8 cellular contexts compared by ENCODE assay signal in the genomic region with DNA sequence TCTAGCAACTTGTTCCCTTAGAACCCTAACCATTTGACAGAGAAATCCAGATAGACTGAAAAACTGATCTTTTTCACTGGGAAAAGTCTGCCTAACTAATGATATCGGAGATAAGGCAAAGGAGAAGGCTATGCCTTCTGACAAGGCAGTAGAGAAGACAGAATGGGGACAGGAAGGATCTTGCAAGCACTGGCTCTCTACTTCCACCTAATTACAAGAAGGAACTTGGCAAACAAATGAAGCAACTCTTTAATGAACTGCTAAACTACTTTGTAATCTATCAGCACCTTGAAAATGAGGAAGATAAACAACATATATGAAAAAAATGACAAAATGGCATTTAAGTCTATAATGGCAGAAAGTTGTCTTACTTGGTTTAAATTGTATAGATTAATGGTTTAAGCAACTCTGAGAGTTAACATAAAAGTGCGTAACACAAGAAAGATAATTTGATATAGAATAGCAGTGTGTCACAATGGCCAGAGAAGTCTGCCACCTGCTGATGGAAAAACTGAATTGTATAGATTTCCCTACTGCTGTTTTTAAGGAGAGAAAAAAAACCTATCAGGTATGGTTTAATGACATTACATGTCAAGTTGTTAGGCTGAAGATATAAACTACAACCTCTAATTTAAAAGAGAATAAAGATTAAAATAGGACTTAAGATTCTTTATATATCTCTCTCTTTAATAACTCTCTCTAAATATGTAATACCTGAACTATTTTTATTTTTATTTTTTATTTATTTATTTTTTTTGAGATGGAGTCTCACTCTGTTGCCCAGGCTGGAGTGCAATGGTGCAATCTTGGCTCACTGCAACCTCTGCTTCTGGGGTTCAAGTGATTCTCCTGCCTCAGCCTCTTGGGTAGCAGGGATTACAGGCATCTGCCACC. TPM values are rescaled to one million over a fixed set of nuclear protein-coding genes. Genes with fewer than 3 reads are reported as not detected.
DNase-seq lines count a peak whose midpoint lies in the region; ATAC-seq, FAIRE-seq and TF ChIP-seq lines count a peak whose summit lies in the region.

No MANE protein-coding gene starts in this region.

- peaks cover 92% of the 10 kb centered on the region for H3K79me2 ChIP-seq in PC-3 (ENCODE audit: low read length)

- H3F3A ChIP-seq in PC-3 (ENCODE audit: low read length, unreplicated experiment): no peaks in the 10 kb centered on the region

- 0 out of 22 replicates have a peak, but pooled peaks cover 0 to 3% (median 0%) of the 10 kb centered on the region in 11 experiments for H3K9me3 ChIP-seq in BLaER1 treated with 17β-estradiol and CSF1 and Interleukin-3, amounts not matched to agents 10 nM and 100 nM (replicated peaks in 1 of 11)
- H3K9me3 ChIP-seq in PC-3 (ENCODE audit: low read length): no peaks in the 10 kb centered on the region
- no peaks in the 10 kb centered on the region for H3K9me3 ChIP-seq in right lobe of liver

- peak; percentile 78 for TF ChIP-seq CTCF in PC-3 (conservative IDR thresholded peaks at IDR 0.05; ENCODE audit: low read depth, low read length)
- TF ChIP-seq CTCF in right lobe of liver (IDR thresholded peaks at IDR 0.05): peak; percentile 69 to 74 (median 74)

- peak; percentile 51 for FAIRE-seq in colon (lab: Jason Lieb, UNC)

- H3K4me2 ChIP-seq in BLaER1 treated with 17β-estradiol and CSF1 and Interleukin-3, amounts not matched to agents 10 nM and 100 nM: peak overlapping the region; percentile 19 to 93 (median 64)
- H3K4me2 ChIP-seq in PC-3 (ENCODE audit: low read length): no peak overlapping the region

- TF ChIP-seq POLR2A in right lobe of liver (IDR thresholded peaks at IDR 0.05): no peak

- intact Hi-C loops in PC-3 (cut with micrococcal nuclease): loop anchor here (1.0 to 5.0 kb wide), 4 partner anchors 86 to 358 kb away; no protein-coding TSS in a partner anchor
- intact Hi-C loops in right lobe of liver (cut with DNase I): no loop called here

- WGBS in right lobe of liver (ENCODE audit: insufficient coverage, low coverage, low lambda C conversion rate, missing lambda C conversion rate): 8% methylated on average over 2 of the region's 2 CpGs
- WGBS in urinary bladder: 38% methylated on average over 2 of the region's 2 CpGs

- H3K27ac ChIP-seq in BLaER1 treated with 17β-estradiol and CSF1 and Interleukin-3, amounts not matched to agents 10 nM and 100 nM: peak overlapping the region in 10 of 11 experiments; percentile 11 to 77 (median 58); a peak in 17 of 22 replicates
- H3K27ac ChIP-seq in PC-3 (ENCODE audit: low read length): no peak overlapping the region
- peak overlapping the region; percentile 10 to 47 (median 14) for H3K27ac ChIP-seq in right lobe of liver
- H3K27ac ChIP-seq in urinary bladder (ENCODE audit: low read depth): peak overlapping the region; percentile 23

- peaks cover 22 to 62% (median 55%) of the 10 kb centered on the region in 10 experiments for H3K4me1 ChIP-seq in BLaER1 treated with 17β-estradiol and CSF1 and Interleukin-3, amounts not matched to agents 10 nM and 100 nM
- H3K4me1 ChIP-seq in PC-3 (ENCODE audit: insufficient read depth, low read length): peaks cover 10% of the 10 kb centered on the region
- peaks cover 0 to 18% (median 8%) of the 10 kb centered on the region in 4 donors for H3K4me1 ChIP-seq in right lobe of liver
- no peaks in the 10 kb centered on the region for H3K4me1 ChIP-seq in urinary bladder (ENCODE audit: insufficient read depth)

- H4K20me1 ChIP-seq in BLaER1 treated with 17β-estradiol and CSF1 and Interleukin-3, amounts not matched to agents 10 nM and 100 nM: peaks cover 24 to 99% (median 96%) of the 10 kb centered on the region in 11 experiments; a peak in 20 of 22 replicates
- H4K20me1 ChIP-seq in PC-3 (ENCODE audit: low read length): peaks cover 11% of the 10 kb centered on the region

- no TSS peak for BruUV-seq in PC-3 (replicated peaks; lab: Mats Ljungman, UMichigan)

- peak overlapping the region in 5 of 10 experiments; percentile 16 to 51 (median 43); a peak in 8 of 20 replicates for H3K4me3 ChIP-seq in BLaER1 treated with 17β-estradiol and CSF1 and Interleukin-3, amounts not matched to agents 10 nM and 100 nM
- H3K4me3 ChIP-seq in PC-3 (ENCODE audit: low read length) (no peak overlapping the region), right lobe of liver (peak overlapping the region in 1 of 3 donors; percentile 7), urinary bladder (ENCODE audit: low read depth, low read length) (no peak overlapping the region)

- DNase-seq in HT-29 (ENCODE audit: low spot score) (peak; percentile 93), PC-3 (peak; percentile 66), right lobe of liver (no peak)
- DNase-seq in stimulated activated naive CD8-positive, alpha-beta T cell treated with anti-CD3 and anti-CD28 coated beads, Interleukin-15, Interleukin-2, amounts not matched to agents 100 U/mL and 50 U/mL, for 24 hours: no peak

- CTCF ChIA-PET in PC-3 (lab: Charles Lee): no interaction called here

- no peaks in the 10 kb centered on the region for H3K27me3 ChIP-seq in BLaER1 treated with 17β-estradiol and CSF1 and Interleukin-3, amounts not matched to agents 10 nM and 100 nM
- H3K27me3 ChIP-seq in PC-3 (ENCODE audit: low read length) (no peaks in the 10 kb centered on the region), right lobe of liver (no peaks in the 10 kb centered on the region)

- ATAC-seq in GM18517 (IDR thresholded peaks at IDR 0.05; ENCODE audit: unreplicated experiment) (peak; percentile 62), PC-3 (peak; percentile 67), right lobe of liver (peak; percentile 78 to 90 (median 83))
- ATAC-seq in stimulated activated naive CD8-positive, alpha-beta T cell treated with anti-CD3 and anti-CD28 coated beads, Interleukin-15, Interleukin-2, amounts not matched to agents 100 U/mL and 50 U/mL, for 24 hours: no peak

- POLR2A ChIA-PET in PC-3 (lab: Charles Lee; ENCODE audit: unreplicated experiment): no interaction called here

- peak overlapping the region in 9 of 11 experiments; percentile 21 to 74 (median 44); a peak in 15 of 22 replicates for H3K9ac ChIP-seq in BLaER1 treated with 17β-estradiol and CSF1 and Interleukin-3, amounts not matched to agents 10 nM and 100 nM
- no peak overlapping the region for H3K9ac ChIP-seq in PC-3 (ENCODE audit: low read length)

- no peak overlapping the region for H2AFZ ChIP-seq in PC-3 (ENCODE audit: low read length)

- H3K36me3 ChIP-seq in BLaER1 treated with 17β-estradiol and CSF1 and Interleukin-3, amounts not matched to agents 10 nM and 100 nM: peaks cover 0 to 12% (median 0%) of the 10 kb centered on the region in 11 experiments; a peak in 9 of 22 replicates
- no peaks in the 10 kb centered on the region for H3K36me3 ChIP-seq in PC-3 (ENCODE audit: low read depth, low read length)
- H3K36me3 ChIP-seq in right lobe of liver: no peaks in the 10 kb centered on the region
- no peaks in the 10 kb centered on the region for H3K36me3 ChIP-seq in urinary bladder (ENCODE audit: insufficient read depth)

- no peaks in the 10 kb centered on the region for H3K9me2 ChIP-seq in PC-3 (replicated peaks; ENCODE audit: low read length)

RNA-seq across cellular contexts. Expression of a gene that starts 11.9 kb away (rescaled TPM):
- total RNA-seq in HT-29 (2014; rRNA removed; shearing (Covaris generic)): 30.6 and 35.6 TPM in 2 replicates
- total RNA-seq in PC-3 (2014; rRNA removed) (34.3 and 35.0 TPM in 2 replicates), right lobe of liver (10 to 100 TPM in 3 of 6 experiments, 1 to 10 TPM in 3; 7.7 to 26.7 (median 11.0) TPM), urinary bladder (61.4 TPM)
- polyA plus RNA-seq in urinary bladder: 15.8 TPM

RNA-seq across cellular contexts. Expression of a gene that starts 58.5 kb away (rescaled TPM):
- 12.0 and 12.6 TPM in 2 replicates for total RNA-seq in HT-29 (2014; rRNA removed; shearing (Covaris generic))
- total RNA-seq in PC-3 (2014; rRNA removed) (24.6 and 33.9 TPM in 2 replicates), right lobe of liver (1 to 10 TPM; 3.4 to 5.8 (median 4.8) TPM), urinary bladder (7.8 TPM)
- 10.1 TPM for polyA plus RNA-seq in urinary bladder

Comparison
In these comparisons a context has a peak if more than half of its experiments do, and no peak if none do; other contexts are left out.
1. DNase-seq: peak in HT-29 (single experiment) and PC-3 (single experiment); none in right lobe of liver (0 of 3) and stimulated activated naive CD8-positive, alpha-beta T cell treated with anti-CD3 and anti-CD28 coated beads, Interleukin-15, Interleukin-2, amounts not matched to agents 100 U/mL and 50 U/mL, for 24 hours (single experiment).